11 cellular contexts compared by ENCODE assay signal in the genomic region with DNA sequence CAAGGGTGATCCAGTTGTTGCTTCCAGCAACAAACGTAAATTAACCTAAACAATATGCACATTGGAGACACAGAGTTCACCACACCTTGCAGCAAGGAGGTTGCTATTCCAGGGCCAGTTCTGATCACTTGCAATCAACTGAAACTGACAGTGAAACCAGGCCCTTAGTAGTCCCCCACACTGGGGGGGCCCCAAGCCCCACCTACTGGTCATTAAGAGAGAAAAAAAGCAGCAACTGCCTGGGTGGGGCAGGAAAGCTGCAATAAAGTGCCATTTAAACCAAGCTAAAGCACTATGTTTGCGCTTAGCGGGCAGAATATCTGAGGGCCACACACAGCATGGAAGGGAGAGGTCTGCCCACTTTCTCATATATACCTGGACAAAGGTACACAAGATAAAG. TPM values are rescaled to one million over a fixed set of nuclear protein-coding genes. Genes with fewer than 3 reads are reported as not detected.
A peak's percentile ranks its signal among the peaks of the same experiment; 100 is the strongest.
DNase-seq lines count a peak whose midpoint lies in the region; ATAC-seq and TF ChIP-seq lines count a peak whose summit lies in the region.
"Had no signal": no experiment of that assay in that cellular context is flagged by ENCODE, and none has a peak within 500 bp of the region (broad histone marks: within the 10 kb centered on the region; RNA-seq: fewer than 3 reads in every experiment).

No MANE protein-coding gene starts in this region.

- peaks cover 5% of the 10 kb centered on the region for H3K4me1 ChIP-seq in endodermal cell (ENCODE audit: control insufficient read depth, insufficient read depth, low read length)
- H3K4me1 ChIP-seq: pancreas had no signal

- no peaks in the 10 kb centered on the region for H3K9me3 ChIP-seq in endodermal cell (ENCODE audit: control insufficient read depth, low read length)
- H3K9me3 ChIP-seq: pancreas had no signal

- no peaks in the 10 kb centered on the region for H3K36me3 ChIP-seq in endodermal cell (ENCODE audit: control insufficient read depth, insufficient read depth, low read length)
- H3K36me3 ChIP-seq: pancreas had no signal

- H3K9me3 Mint-ChIP-seq in natural killer cell treated with Interleukin-12 subunit alpha and Interleukin-12 subunit beta and Interleukin-15 and Interleukin-18, amount 100 ng/mL, for 72 hours: no peaks in the 10 kb centered on the region
- H3K9me3 Mint-ChIP-seq in endodermal cell: no peaks in the 10 kb centered on the region

- peaks cover under 1 to 3% of the 10 kb centered on the region in 2 donors for H3K27me3 Mint-ChIP-seq in natural killer cell treated with Interleukin-12 subunit alpha and Interleukin-12 subunit beta and Interleukin-15 and Interleukin-18, amount 100 ng/mL, for 72 hours
- no peaks in the 10 kb centered on the region for H3K27me3 Mint-ChIP-seq in endodermal cell (ENCODE audit: insufficient read depth)

- H3K4me3 ChIP-seq in endodermal cell (ENCODE audit: low read length): no peak overlapping the region
- H3K4me3 ChIP-seq: pancreas had no signal

- WGBS in endodermal cell (ENCODE audit: insufficient coverage in 1 of 2, insufficient read length in 1 of 2), 2 experiments: 95 to 96% methylated on average over 3 of the region's 3 CpGs

- H3K4me3 Mint-ChIP-seq in natural killer cell treated with Interleukin-12 subunit alpha and Interleukin-12 subunit beta and Interleukin-15 and Interleukin-18, amount 100 ng/mL, for 72 hours: no peak overlapping the region
- no peak overlapping the region for H3K4me3 Mint-ChIP-seq in endodermal cell

- ATAC-seq in HG02588 (IDR thresholded peaks at IDR 0.05; ENCODE audit: unreplicated experiment) (peak; percentile 80), HG03571 (IDR thresholded peaks at IDR 0.05; ENCODE audit: unreplicated experiment) (peak; percentile 71)
- ATAC-seq in natural killer cell treated with Interleukin-12 subunit alpha and Interleukin-12 subunit beta and Interleukin-15 and Interleukin-18, amount 100 ng/mL, for 72 hours: peak; percentile 21 to 46
- ATAC-seq: pancreas had no signal

- no peaks in the 10 kb centered on the region for H3K27me3 ChIP-seq in endodermal cell (ENCODE audit: control insufficient read depth, insufficient read depth, low read length, poor library complexity, severe bottlenecking)
- H3K27me3 ChIP-seq: pancreas had no signal

- peaks cover 11 to 23% of the 10 kb centered on the region in 2 donors for H3K4me1 Mint-ChIP-seq in natural killer cell treated with Interleukin-12 subunit alpha and Interleukin-12 subunit beta and Interleukin-15 and Interleukin-18, amount 100 ng/mL, for 72 hours (ENCODE audit: low read depth in 2 of 2)
- H3K4me1 Mint-ChIP-seq in endodermal cell: peaks cover 14% of the 10 kb centered on the region

- TF ChIP-seq CTCF in endodermal cell (conservative IDR thresholded peaks at IDR 0.05): no peak

- DNase-seq in DMS153 (lab: John Stamatoyannopoulos, UW) (peak; percentile 7), DMS153 treated with DMSO at 0.1 percent for 48 hours (lab: John Stamatoyannopoulos, UW; ENCODE audit: unreplicated experiment) (no peak), NCI-H1436 (lab: John Stamatoyannopoulos, UW) (no peak), endodermal cell (no peak), NCI-H524 (lab: John Stamatoyannopoulos, UW) (no peak)
- no peak for DNase-seq in natural killer cell treated with Interleukin-12 subunit alpha and Interleukin-12 subunit beta and Interleukin-15 and Interleukin-18, amount 100 ng/mL, for 72 hours (ENCODE audit: low spot score)
- DNase-seq: NCI-H1436 treated with DMSO at 0.1 percent for 48 hours, pancreas had no signal

- H3K36me3 Mint-ChIP-seq in natural killer cell treated with Interleukin-12 subunit alpha and Interleukin-12 subunit beta and Interleukin-15 and Interleukin-18, amount 100 ng/mL, for 72 hours: no peaks in the 10 kb centered on the region
- H3K36me3 Mint-ChIP-seq in endodermal cell (ENCODE audit: low read depth): peaks cover 1% of the 10 kb centered on the region

- no peak overlapping the region for H3K9ac ChIP-seq in endodermal cell (ENCODE audit: extremely low read depth, low read length, poor library complexity, severe bottlenecking)

- no peak overlapping the region for H3K27ac Mint-ChIP-seq in natural killer cell treated with Interleukin-12 subunit alpha and Interleukin-12 subunit beta and Interleukin-15 and Interleukin-18, amount 100 ng/mL, for 72 hours
- no peak overlapping the region for H3K27ac Mint-ChIP-seq in endodermal cell

- H3K27ac ChIP-seq in endodermal cell (ENCODE audit: low read depth, low read length): no peak overlapping the region
- H3K27ac ChIP-seq: pancreas, VCaP had no signal

RNA-seq across cellular contexts. Expression of a gene that starts 51.5 kb away (rescaled TPM):
- total RNA-seq in natural killer cell treated with Interleukin-12 subunit alpha and Interleukin-12 subunit beta and Interleukin-15 and Interleukin-18, amount 100 ng/mL, for 72 hours: under 1 TPM; 0.45 to 0.53 TPM
- 10 to 100 TPM; 20.4 to 29.2 TPM for total RNA-seq in endodermal cell
- polyA plus RNA-seq in endodermal cell (2013, experiment 1 of 2): 9.8 TPM
- polyA plus RNA-seq in endodermal cell (2013, experiment 2 of 2): 7.5 TPM

RNA-seq across cellular contexts. Expression of a gene that starts 52.4 kb away (rescaled TPM):
- total RNA-seq in natural killer cell treated with Interleukin-12 subunit alpha and Interleukin-12 subunit beta and Interleukin-15 and Interleukin-18, amount 100 ng/mL, for 72 hours: 10 to 100 TPM; 31.8 to 39.8 TPM
- 10 to 100 TPM; 41.5 to 53.1 TPM for total RNA-seq in endodermal cell
- 19.5 TPM for polyA plus RNA-seq in endodermal cell (2013, experiment 1 of 2)
- 13.9 TPM for polyA plus RNA-seq in endodermal cell (2013, experiment 2 of 2)

Comparison
In these comparisons a context has a peak if more than half of its experiments do, and no peak if none do; other contexts are left out.
1. RNA of a gene that starts 51.5 kb away (total RNA-seq): 20.4 to 29.2 TPM in endodermal cell; 0.45 to 0.53 TPM in natural killer cell treated with Interleukin-12 subunit alpha and Interleukin-12 subunit beta and Interleukin-15 and Interleukin-18, amount 100 ng/mL, for 72 hours; every median in the first group is over 10 times any median in the second.
2. Peak in every context shown above with its lines, with median percentiles within 50 percentile points of each other: ATAC-seq.